Comparison of ENCODE assay signal across 8 cellular contexts in the genomic region with DNA sequence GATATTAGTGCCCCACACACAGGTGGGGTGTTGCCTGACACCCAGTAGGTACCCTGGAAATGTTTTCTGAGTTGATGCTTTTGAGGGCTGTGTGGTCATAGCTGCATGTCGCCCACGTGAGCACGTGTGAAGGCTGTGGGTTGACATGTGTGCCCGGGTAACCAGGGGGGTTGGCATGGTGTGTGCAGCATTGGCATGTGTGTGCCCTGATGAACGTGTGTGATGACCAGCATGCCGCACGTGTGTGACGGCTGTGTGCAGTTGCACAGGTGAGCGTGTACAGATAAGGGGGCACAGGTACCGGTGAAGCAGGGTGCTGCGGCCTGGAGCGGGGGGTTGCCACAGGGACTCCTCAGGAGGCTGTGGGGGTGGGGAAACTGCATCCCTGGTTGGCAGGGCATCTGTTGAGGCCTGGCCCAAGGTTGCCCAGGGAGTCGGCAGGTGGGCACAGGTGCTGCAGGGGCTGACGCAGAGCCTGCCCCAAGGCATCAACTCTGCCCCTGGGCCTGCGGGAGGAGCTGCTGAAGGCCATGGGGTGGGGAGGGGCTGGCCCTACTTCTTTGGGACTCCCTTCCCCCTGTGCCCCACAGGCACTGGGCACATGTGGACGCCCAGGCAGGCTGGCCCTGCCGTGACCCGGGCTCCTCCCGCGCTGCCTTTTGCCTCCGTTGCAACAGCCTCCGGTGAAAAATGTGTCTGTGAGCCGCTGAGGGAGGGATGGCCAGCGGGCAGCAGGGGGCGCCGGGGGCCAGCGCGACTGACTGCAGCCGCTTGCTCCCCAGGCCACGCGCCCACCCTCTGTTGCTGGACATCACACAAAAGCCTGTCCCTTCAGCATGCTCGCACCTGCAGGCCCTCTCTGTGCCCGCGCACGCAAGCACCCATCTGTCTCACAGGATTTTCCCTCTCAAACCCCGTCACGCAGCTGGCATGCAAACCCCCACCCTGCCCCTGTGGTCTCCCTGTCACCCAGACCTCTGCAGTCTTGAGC. TPM values are rescaled to one million over a fixed set of nuclear protein-coding genes. Genes with fewer than 3 reads are reported as not detected.
DNase-seq lines count a peak whose midpoint lies in the region; ATAC-seq and TF ChIP-seq lines count a peak whose summit lies in the region.

No MANE protein-coding gene starts in this region.

- H3K27me3 ChIP-seq in cardiac muscle cell (peaks cover 66% of the 10 kb centered on the region), right atrium auricular region (peaks cover 3 to 30% of the 10 kb centered on the region in 2 donors), upper lobe of right lung (peaks cover 94% of the 10 kb centered on the region)

- intact Hi-C loops in OCI-LY7 (cut with micrococcal nuclease; ENCODE audit: unreplicated experiment) (no loop called here), upper lobe of right lung (cut with DNase I) (no loop called here)

- H3K36me3 ChIP-seq in cardiac muscle cell = no peaks in the 10 kb centered on the region
- no peaks in the 10 kb centered on the region for H3K36me3 ChIP-seq in right atrium auricular region
- H3K36me3 ChIP-seq in OCI-LY7 (ENCODE audit: insufficient read depth, low read length) = no peaks in the 10 kb centered on the region
- no peaks in the 10 kb centered on the region for H3K36me3 ChIP-seq in upper lobe of right lung

- CTCF ChIA-PET in OCI-LY7 (lab: Charles Lee; ENCODE audit: unreplicated experiment) = no interaction called here

- H3K4me2 ChIP-seq in OCI-LY7 (ENCODE audit: low read length) = no peak overlapping the region

- peak; percentile 68 for TF ChIP-seq CTCF in cardiac muscle cell (IDR thresholded peaks at IDR 0.05; ENCODE audit: low read depth, low read length)
- peak in 1 of 2 donors; percentile 47 for TF ChIP-seq CTCF in right atrium auricular region (IDR thresholded peaks at IDR 0.05)
- peak; percentile 62 for TF ChIP-seq CTCF in OCI-LY7 (conservative IDR thresholded peaks at IDR 0.05; ENCODE audit: low read length)
- no peak for TF ChIP-seq CTCF in fibroblast of mammary gland (conservative IDR thresholded peaks at IDR 0.05; ENCODE audit: control insufficient read depth, insufficient read depth, low read depth, low read length)
- TF ChIP-seq CTCF in upper lobe of right lung (IDR thresholded peaks at IDR 0.05) = peak; percentile 27

- H3K4me1 ChIP-seq in cardiac muscle cell (ENCODE audit: low read depth) = peaks cover 8% of the 10 kb centered on the region
- H3K4me1 ChIP-seq in right atrium auricular region = peaks cover 0 to 26% of the 10 kb centered on the region in 2 donors
- H3K4me1 ChIP-seq in OCI-LY7 (ENCODE audit: insufficient read depth, low read length, poor library complexity, severe bottlenecking) = no peaks in the 10 kb centered on the region
- H3K4me1 ChIP-seq in upper lobe of right lung = no peaks in the 10 kb centered on the region

- no peaks in the 10 kb centered on the region for H4K20me1 ChIP-seq in OCI-LY7 (ENCODE audit: insufficient read depth, low read length)

- no peaks in the 10 kb centered on the region for H3K9me2 ChIP-seq in OCI-LY7 (ENCODE audit: insufficient read depth, low read length)

- H3K9me3 ChIP-seq in cardiac muscle cell (ENCODE audit: low read depth) = no peaks in the 10 kb centered on the region
- H3K9me3 ChIP-seq in right atrium auricular region = no peaks in the 10 kb centered on the region
- no peaks in the 10 kb centered on the region for H3K9me3 ChIP-seq in OCI-LY7 (ENCODE audit: low read length)
- H3K9me3 ChIP-seq in upper lobe of right lung = no peaks in the 10 kb centered on the region

- peak; percentile 49 to 80 for DNase-seq in cardiac muscle cell (ENCODE audit: low read depth in 1 of 2, low spot score in 1 of 2)
- DNase-seq in right atrium auricular region (ENCODE audit: low spot score) = no peak
- DNase-seq in OCI-LY7 (ENCODE audit: low spot score) = no peak
- DNase-seq in fibroblast of mammary gland (ENCODE audit: low read depth) = peak; percentile 14
- no peak for DNase-seq in upper lobe of right lung
- DNase-seq in activated gamma-delta T cell treated with Interleukin-2 at 50 U/mL for 16 hours = no peak
- no peak for DNase-seq in activated naive CD4-positive, alpha-beta T cell treated with anti-CD3 and anti-CD28 coated beads, Interleukin-2, amount 50 U/mL, for 16 hours

- H2AFZ ChIP-seq in OCI-LY7 (ENCODE audit: low read length) = no peak overlapping the region

- no peaks in the 10 kb centered on the region for H3K79me2 ChIP-seq in OCI-LY7 (ENCODE audit: insufficient read depth, low read depth, low read length)

- H3K27ac ChIP-seq in cardiac muscle cell (no peak overlapping the region), right atrium auricular region (no peak overlapping the region), OCI-LY7 (ENCODE audit: low read depth, low read length, poor library complexity, severe bottlenecking) (no peak overlapping the region), upper lobe of right lung (no peak overlapping the region)

- BruUV-seq in OCI-LY7 (replicated peaks; lab: Mats Ljungman, UMichigan) = no TSS peak

- H3K4me3 ChIP-seq in cardiac muscle cell = no peak overlapping the region
- no peak overlapping the region for H3K4me3 ChIP-seq in right atrium auricular region
- H3K4me3 ChIP-seq in OCI-LY7 (ENCODE audit: low read depth, low read length, poor library complexity, severe bottlenecking) = no peak overlapping the region
- no peak overlapping the region for H3K4me3 ChIP-seq in fibroblast of mammary gland (ENCODE audit: control insufficient read depth, low read depth, low read length)
- H3K4me3 ChIP-seq in upper lobe of right lung = no peak overlapping the region

- POLR2A ChIA-PET in OCI-LY7 (lab: Charles Lee) = no interaction called here

- ATAC-seq in upper lobe of right lung (peak; percentile 21), HG02885 (IDR thresholded peaks at IDR 0.05; ENCODE audit: poor library complexity, unreplicated experiment) (no peak)

RNA-seq across cellular contexts. Expression of a gene that starts 2.2 kb away (rescaled TPM):
- total RNA-seq in cardiac muscle cell (0.86 and 1.4 TPM in 2 replicates), right atrium auricular region (not detected), OCI-LY7 (2022) (not detected in 2 replicates), upper lobe of right lung (0.46 TPM)
- 0.26 and 0.39 TPM in 2 replicates for polyA plus RNA-seq in cardiac muscle cell
- total RNA-seq in OCI-LY7 (2014; rRNA removed; shearing (Covaris generic)) = not detected in 2 replicates

Comparison
In these comparisons a context has a peak if more than half of its experiments do, and no peak if none do; other contexts are left out.
1. DNase-seq: peak in cardiac muscle cell (2 of 2) and fibroblast of mammary gland (single experiment); none in right atrium auricular region (single experiment), OCI-LY7 (single experiment), upper lobe of right lung (single experiment), activated gamma-delta T cell treated with Interleukin-2 at 50 U/mL for 16 hours (single experiment) and activated naive CD4-positive, alpha-beta T cell treated with anti-CD3 and anti-CD28 coated beads, Interleukin-2, amount 50 U/mL, for 16 hours (single experiment).